In the genomic region with DNA sequence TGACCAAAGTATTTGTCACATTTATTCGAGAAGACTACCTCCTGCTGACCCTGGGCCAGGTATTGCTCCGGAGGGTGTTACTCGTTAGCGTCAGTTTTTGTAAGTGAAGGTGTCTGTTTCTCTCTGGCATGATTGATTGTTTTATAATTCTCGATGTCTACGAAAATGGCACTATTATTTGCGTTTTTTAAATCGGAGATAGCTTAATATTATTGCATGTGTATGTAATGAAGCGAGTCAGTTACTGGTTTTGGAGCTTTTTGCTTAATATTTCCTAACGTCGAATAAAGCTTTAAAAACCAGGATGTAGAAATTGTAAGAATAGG, we compare ENCODE assay signal across 1 cellular context.
A peak's percentile ranks its signal among the peaks of the same experiment; 100 is the strongest.
TF ChIP-seq lines count a peak whose summit lies in the region.

No MANE protein-coding gene starts in this region.

TF ChIP-seq in GM12878, 131 proteins besides CTCF, POLR2A, EP300 and RAD21:
- TF ChIP-seq BMI1 (IDR thresholded peaks at IDR 0.05; ENCODE audit: borderline replicate concordance) (0 out of 2 replicates have a peak, but pooled peaks have one; percentile 11), PKNOX1 (IDR thresholded peaks at IDR 0.05) (peak; percentile 81), PBX3 (IDR thresholded peaks at IDR 0.05; ENCODE audit: insufficient replicate concordance, low read depth, low read length) (peak; percentile 18), BACH1 (IDR thresholded peaks at IDR 0.05; ENCODE audit: borderline replicate concordance) (no peak)
